In genomic region chr9:136084191-136084944, GRCh38 we compare ENCODE assay signal across 19 cellular contexts. TPM values are rescaled to one million over a fixed set of nuclear protein-coding genes. Genes with fewer than 3 reads are reported as not detected.
DNase-seq lines count a peak whose midpoint lies in the region; ATAC-seq and TF ChIP-seq lines count a peak whose summit lies in the region.
"Had no signal": no experiment of that assay in that cellular context is flagged by ENCODE, and none has a peak within 500 bp of the region (broad histone marks: within the 10 kb centered on the region; RNA-seq: fewer than 3 reads in every experiment).

No MANE protein-coding gene starts in this region.

- no peaks in the 10 kb centered on the region for H3K36me3 Mint-ChIP-seq in activated naive CD8-positive, alpha-beta T cell
- H3K36me3 Mint-ChIP-seq in activated naive CD8-positive, alpha-beta T cell treated with anti-CD3 and anti-CD28 coated beads, Interleukin-2, amount 50 U/mL, for 24 hours (ENCODE audit: low read depth): no peaks in the 10 kb centered on the region
- no peaks in the 10 kb centered on the region for H3K36me3 Mint-ChIP-seq in activated naive CD8-positive, alpha-beta T cell treated with anti-CD3 and anti-CD28 coated beads for 36 hours
- H3K36me3 Mint-ChIP-seq in T-cell: no peaks in the 10 kb centered on the region

- DNase-seq in activated naive CD8-positive, alpha-beta T cell treated with anti-CD3 and anti-CD28 coated beads, Interleukin-2, amount 50 U/mL, for 24 hours: no peak
- DNase-seq in D341Med (ENCODE audit: low spot score): peak; percentile 21
- no peak for DNase-seq in activated naive CD8-positive, alpha-beta T cell treated with anti-CD3 and anti-CD28 coated beads for 36 hours
- DNase-seq in osteoblast (ENCODE audit: insufficient read length, low spot score, missing footprints): peak; percentile 80
- DNase-seq in T-cell: no peak
- DNase-seq: activated CD4-positive, alpha-beta T cell treated with anti-CD3 and anti-CD28 coated beads, Interleukin-2, amount 10 ng/mL, durations not matched to agents 7 days and 5 days; C1 segment of cervical spinal cord; cerebellar nuclear complex; KBM-7; mesenchymal stem cell; MM.1S; NCI-H146; NCI-H526; stimulated activated naive CD8-positive, alpha-beta T cell treated with anti-CD3 and anti-CD28 coated beads, Interleukin-15, Interleukin-2, amounts not matched to agents 100 U/mL and 50 U/mL, for 24 hours had no signal

- H3K27me3 Mint-ChIP-seq in activated naive CD8-positive, alpha-beta T cell: no peaks in the 10 kb centered on the region
- H3K27me3 Mint-ChIP-seq in activated naive CD8-positive, alpha-beta T cell treated with anti-CD3 and anti-CD28 coated beads, Interleukin-2, amount 50 U/mL, for 24 hours: no peaks in the 10 kb centered on the region
- H3K27me3 Mint-ChIP-seq in activated naive CD8-positive, alpha-beta T cell treated with anti-CD3 and anti-CD28 coated beads for 36 hours: no peaks in the 10 kb centered on the region
- H3K27me3 Mint-ChIP-seq in T-cell: no peaks in the 10 kb centered on the region
- H3K27me3 Mint-ChIP-seq: activated CD4-positive, alpha-beta T cell treated with anti-CD3 and anti-CD28 coated beads, Interleukin-2, amount 10 ng/mL, durations not matched to agents 7 days and 5 days had no signal

- ATAC-seq in activated naive CD8-positive, alpha-beta T cell treated with anti-CD3 and anti-CD28 coated beads, Interleukin-2, amount 50 U/mL, for 24 hours: no peak
- ATAC-seq in HG02981 (IDR thresholded peaks at IDR 0.05; ENCODE audit: unreplicated experiment) (no peak), GM19397 (IDR thresholded peaks at IDR 0.05; ENCODE audit: unreplicated experiment) (no peak), T-cell (replicated peaks in 1 of 4) (no peak)
- ATAC-seq: stimulated activated naive CD8-positive, alpha-beta T cell treated with anti-CD3 and anti-CD28 coated beads, Interleukin-15, Interleukin-2, amounts not matched to agents 100 U/mL and 50 U/mL, for 24 hours had no signal

- H3K4me1 ChIP-seq in osteoblast (ENCODE audit: insufficient read depth, low read length): no peaks in the 10 kb centered on the region

- no peak overlapping the region for H3K4me3 Mint-ChIP-seq in activated naive CD8-positive, alpha-beta T cell
- no peak overlapping the region for H3K4me3 Mint-ChIP-seq in activated naive CD8-positive, alpha-beta T cell treated with anti-CD3 and anti-CD28 coated beads, Interleukin-2, amount 50 U/mL, for 24 hours
- no peak overlapping the region for H3K4me3 Mint-ChIP-seq in activated naive CD8-positive, alpha-beta T cell treated with anti-CD3 and anti-CD28 coated beads for 36 hours
- H3K4me3 Mint-ChIP-seq in T-cell: no peak overlapping the region
- H3K4me3 Mint-ChIP-seq: activated CD4-positive, alpha-beta T cell treated with anti-CD3 and anti-CD28 coated beads, Interleukin-2, amount 10 ng/mL, durations not matched to agents 7 days and 5 days had no signal

- peaks cover 96% of the 10 kb centered on the region for H3K79me2 ChIP-seq in osteoblast (ENCODE audit: insufficient read depth, low read length)

- no peaks in the 10 kb centered on the region for H3K27me3 ChIP-seq in osteoblast (ENCODE audit: insufficient read depth, low read length)

- no peak overlapping the region for H3K27ac ChIP-seq in osteoblast (ENCODE audit: low read depth, low read length)
- H3K27ac ChIP-seq: thoracic aorta, VCaP had no signal

- no peaks in the 10 kb centered on the region for H3K9me3 ChIP-seq in osteoblast (ENCODE audit: low read depth, low read length)
- H3K9me3 ChIP-seq: thoracic aorta had no signal

- no peak for TF ChIP-seq CTCF in osteoblast (IDR thresholded peaks at IDR 0.05; ENCODE audit: extremely low read depth, low read depth, low read length)

- no peak overlapping the region for H3K4me2 ChIP-seq in osteoblast (ENCODE audit: insufficient read depth, low read length)

- H3K9me3 Mint-ChIP-seq in activated naive CD8-positive, alpha-beta T cell (ENCODE audit: low read depth): no peaks in the 10 kb centered on the region
- H3K9me3 Mint-ChIP-seq in activated naive CD8-positive, alpha-beta T cell treated with anti-CD3 and anti-CD28 coated beads, Interleukin-2, amount 50 U/mL, for 24 hours: no peaks in the 10 kb centered on the region
- no peaks in the 10 kb centered on the region for H3K9me3 Mint-ChIP-seq in activated naive CD8-positive, alpha-beta T cell treated with anti-CD3 and anti-CD28 coated beads for 36 hours
- no peaks in the 10 kb centered on the region for H3K9me3 Mint-ChIP-seq in T-cell
- H3K9me3 Mint-ChIP-seq: activated CD4-positive, alpha-beta T cell treated with anti-CD3 and anti-CD28 coated beads, Interleukin-2, amount 10 ng/mL, durations not matched to agents 7 days and 5 days had no signal

- H3K4me3 ChIP-seq in osteoblast (ENCODE audit: insufficient read depth, low read length): no peak overlapping the region
- H3K4me3 ChIP-seq: thoracic aorta had no signal

- peak overlapping the region; percentile 34 for H3K27ac Mint-ChIP-seq in activated naive CD8-positive, alpha-beta T cell
- no peak overlapping the region for H3K27ac Mint-ChIP-seq in activated naive CD8-positive, alpha-beta T cell treated with anti-CD3 and anti-CD28 coated beads, Interleukin-2, amount 50 U/mL, for 24 hours
- H3K27ac Mint-ChIP-seq in activated naive CD8-positive, alpha-beta T cell treated with anti-CD3 and anti-CD28 coated beads for 36 hours: peak overlapping the region; percentile 16
- H3K27ac Mint-ChIP-seq in T-cell: no peak overlapping the region
- H3K27ac Mint-ChIP-seq: activated CD4-positive, alpha-beta T cell treated with anti-CD3 and anti-CD28 coated beads, Interleukin-2, amount 10 ng/mL, durations not matched to agents 7 days and 5 days had no signal

- H4K20me1 ChIP-seq in osteoblast (ENCODE audit: insufficient read depth, low read length): peaks cover 75% of the 10 kb centered on the region

- no peak overlapping the region for H2AFZ ChIP-seq in osteoblast (ENCODE audit: low read length)

- CTCF ChIA-PET in T-cell (lab: Charles Lee): no interaction called here

- H3K36me3 ChIP-seq in osteoblast (ENCODE audit: insufficient read depth, low read length): no peaks in the 10 kb centered on the region

- POLR2A ChIA-PET in T-cell (lab: Charles Lee): no interaction called here

- H3K4me1 Mint-ChIP-seq in activated naive CD8-positive, alpha-beta T cell (ENCODE audit: low read depth): peaks cover 5% of the 10 kb centered on the region
- H3K4me1 Mint-ChIP-seq in activated naive CD8-positive, alpha-beta T cell treated with anti-CD3 and anti-CD28 coated beads, Interleukin-2, amount 50 U/mL, for 24 hours: peaks cover 3% of the 10 kb centered on the region
- H3K4me1 Mint-ChIP-seq in activated naive CD8-positive, alpha-beta T cell treated with anti-CD3 and anti-CD28 coated beads for 36 hours: peaks cover 8% of the 10 kb centered on the region
- peaks cover 13 to 20% (median 20%) of the 10 kb centered on the region in 3 donors for H3K4me1 Mint-ChIP-seq in T-cell

RNA-seq across cellular contexts. Expression of gene NACC2, which starts 10.7 kb away (rescaled TPM):
- 1 to 10 TPM; 5.3 to 5.6 TPM for total RNA-seq in activated naive CD8-positive, alpha-beta T cell treated with anti-CD3 and anti-CD28 coated beads for 36 hours
- 25.3 and 32.9 TPM in 2 replicates for total RNA-seq in osteoblast
- 10 to 100 TPM in 3 of 5 donors, 1 to 10 TPM in 2; 4.2 to 11.7 (median 11.3) TPM for total RNA-seq in T-cell

RNA-seq across cellular contexts. Expression of gene TMEM250, which starts 34.3 kb away (rescaled TPM):
- 10 to 100 TPM; 27.2 to 28.7 TPM for total RNA-seq in activated naive CD8-positive, alpha-beta T cell treated with anti-CD3 and anti-CD28 coated beads for 36 hours
- 52.7 and 65.5 TPM in 2 replicates for total RNA-seq in osteoblast
- 10 to 100 TPM; 21.0 to 77.9 (median 63.0) TPM for total RNA-seq in T-cell

Comparison
In these comparisons a context has a peak if more than half of its experiments do, and no peak if none do; other contexts are left out.
1. H3K27ac Mint-ChIP-seq: peak in activated naive CD8-positive, alpha-beta T cell (single experiment) and activated naive CD8-positive, alpha-beta T cell treated with anti-CD3 and anti-CD28 coated beads for 36 hours (single experiment); none in activated naive CD8-positive, alpha-beta T cell treated with anti-CD3 and anti-CD28 coated beads, Interleukin-2, amount 50 U/mL, for 24 hours (single experiment) and T-cell (0 of 2).
2. DNase-seq: peak in D341Med (single experiment) and osteoblast (single experiment); none in activated naive CD8-positive, alpha-beta T cell treated with anti-CD3 and anti-CD28 coated beads, Interleukin-2, amount 50 U/mL, for 24 hours (single experiment), activated naive CD8-positive, alpha-beta T cell treated with anti-CD3 and anti-CD28 coated beads for 36 hours (single experiment) and T-cell (0 of 34).